In genomic region chr2:223528036-223528435, GRCh38 we compare ENCODE assay signal across 21 cellular contexts.
DNase-seq lines count a peak whose midpoint lies in the region; ATAC-seq and TF ChIP-seq lines count a peak whose summit lies in the region.
"Had no signal": no experiment of that assay in that cellular context is flagged by ENCODE, and none has a peak within 500 bp of the region (broad histone marks: within the 10 kb centered on the region; RNA-seq: fewer than 3 reads in every experiment).

No MANE protein-coding gene starts in this region.

- no peaks in the 10 kb centered on the region for H3K9me3 ChIP-seq in right lobe of liver
- H3K9me3 ChIP-seq: thoracic aorta had no signal

- no peaks in the 10 kb centered on the region for H3K27me3 ChIP-seq in right lobe of liver
- H3K27me3 ChIP-seq: heart right ventricle had no signal

- H3K4me1 ChIP-seq in right lobe of liver = no peaks in the 10 kb centered on the region

- TF ChIP-seq CTCF in right lobe of liver (IDR thresholded peaks at IDR 0.05) = no peak

- H3K4me3 ChIP-seq in right lobe of liver = no peak overlapping the region
- H3K4me3 ChIP-seq: heart right ventricle, thoracic aorta had no signal

- ATAC-seq in GM21390 (IDR thresholded peaks at IDR 0.05; ENCODE audit: unreplicated experiment) (no peak), right lobe of liver (no peak)
- ATAC-seq: heart right ventricle had no signal

- no peak overlapping the region for H3K27ac ChIP-seq in right lobe of liver
- H3K27ac ChIP-seq: C4-2B, heart right ventricle, KMS-11, thoracic aorta had no signal

- no peak for TF ChIP-seq POLR2A in right lobe of liver (IDR thresholded peaks at IDR 0.05)

- intact Hi-C loops in right lobe of liver (cut with DNase I) = no loop called here

- no peaks in the 10 kb centered on the region for H3K36me3 ChIP-seq in right lobe of liver
- H3K36me3 ChIP-seq: heart right ventricle, thoracic aorta had no signal

- WGBS in right lobe of liver (ENCODE audit: insufficient coverage, low coverage, low lambda C conversion rate, missing lambda C conversion rate) = 68% methylated on average over 5 of the region's 5 CpGs

- DNase-seq in EL = peak; percentile 37
- DNase-seq in NCI-H460 (ENCODE audit: extremely low read depth, low read depth) = peak; percentile 21
- peak; percentile 84 for DNase-seq in fibroblast of peridontal ligament (ENCODE audit: extremely low read depth)
- DNase-seq in putamen (ENCODE audit: low spot score) = peak; percentile 42
- no peak for DNase-seq in SKM-1 (lab: John Stamatoyannopoulos, UW; ENCODE audit: unreplicated experiment)
- DNase-seq in right lobe of liver = no peak
- DNase-seq: activated CD4-positive, alpha-beta T cell treated with anti-CD3 and anti-CD28 coated beads for 1 hour; activated naive CD4-positive, alpha-beta T cell; aorta; DMS53; heart right ventricle; kidney glomerular epithelial cell; NCI-H146; NCI-H226; occipital lobe; SHP77 treated with DMSO at 0.1 percent for 48 hours; stimulated activated CD4-positive, alpha-beta T cell treated with anti-CD3 and anti-CD28 coated beads, Interleukin-4, amount 100 ng/mL, for 4 hours had no signal

Comparison
In these comparisons a context has a peak if more than half of its experiments do, and no peak if none do; other contexts are left out.
1. DNase-seq: peak in EL (single experiment), NCI-H460 (single experiment), fibroblast of peridontal ligament (single experiment) and putamen (single experiment); none in SKM-1 (single experiment) and right lobe of liver (0 of 3).